16 cellular contexts compared by ENCODE assay signal in the genomic region with DNA sequence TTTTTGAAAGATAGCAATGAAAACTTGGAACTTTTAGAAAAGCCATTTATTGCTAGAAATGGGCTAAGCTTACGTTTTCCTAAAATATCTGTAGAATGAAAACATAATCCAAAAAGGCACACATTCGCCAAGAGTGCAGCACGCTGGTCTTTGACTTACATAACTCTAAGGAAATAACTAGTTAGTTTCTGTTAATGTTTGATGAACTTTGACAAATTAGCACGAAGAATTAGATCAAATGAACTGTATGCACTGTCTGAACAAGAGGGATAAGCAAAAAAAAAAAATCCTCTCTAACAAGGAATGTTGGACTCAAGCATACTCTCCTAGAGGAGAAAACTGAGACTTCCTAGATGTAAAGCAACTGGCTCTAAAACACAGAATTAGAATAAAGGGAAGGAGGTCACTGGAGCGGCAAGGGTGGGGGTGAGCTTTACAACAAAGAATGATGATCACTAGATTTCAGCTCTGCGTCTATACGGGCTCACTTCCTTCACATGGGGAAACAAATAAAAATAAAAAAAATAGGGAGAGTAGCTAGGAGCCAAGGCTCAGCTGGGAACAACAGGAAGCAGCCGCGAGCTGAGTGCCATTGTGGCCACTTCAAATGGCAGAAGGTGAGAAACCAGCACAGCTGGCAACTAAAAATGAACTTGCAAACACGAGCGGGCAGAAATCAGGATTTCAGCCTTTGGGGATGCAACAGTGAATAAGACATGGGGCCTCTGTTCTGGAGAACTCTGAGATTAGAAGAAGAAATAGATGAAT. TPM values are rescaled to one million over a fixed set of nuclear protein-coding genes. Genes with fewer than 3 reads are reported as not detected.
DNase-seq lines count a peak whose midpoint lies in the region; ATAC-seq and TF ChIP-seq lines count a peak whose summit lies in the region.
"Had no signal": no experiment of that assay in that cellular context is flagged by ENCODE, and none has a peak within 500 bp of the region (broad histone marks: within the 10 kb centered on the region; RNA-seq: fewer than 3 reads in every experiment).

No MANE protein-coding gene starts in this region.

- POLR2A ChIA-PET in T-cell (lab: Charles Lee), result interaction anchor here (0.5 to 1.0 kb wide), 3 partner anchors 44 to 104 kb away, joined by 3 to 4 read pairs (median 3); no protein-coding TSS in a partner anchor
- POLR2A ChIA-PET in CD8-positive, alpha-beta T cell (lab: Charles Lee), result interaction anchor here (0.8 to 1.5 kb wide), 3 partner anchors 9 to 94 kb away, joined by 3 to 6 read pairs (median 3); a partner anchor contains a TSS

- no peaks in the 10 kb centered on the region for H3K9me3 ChIP-seq in left lung
- H3K9me3 ChIP-seq in CD8-positive, alpha-beta T cell (ENCODE audit: low read length), result no peaks in the 10 kb centered on the region
- H3K9me3 ChIP-seq: esophagus muscularis mucosa, stomach had no signal

- H3K27me3 ChIP-seq in left lung, result no peaks in the 10 kb centered on the region
- H3K27me3 ChIP-seq in CD8-positive, alpha-beta T cell (ENCODE audit: insufficient read depth, low read length), result no peaks in the 10 kb centered on the region
- H3K27me3 ChIP-seq: esophagus muscularis mucosa, stomach had no signal

- H3K36me3 ChIP-seq in left lung, result no peaks in the 10 kb centered on the region
- no peaks in the 10 kb centered on the region for H3K36me3 ChIP-seq in CD8-positive, alpha-beta T cell (ENCODE audit: insufficient read depth, low read length)
- H3K36me3 ChIP-seq: esophagus muscularis mucosa, stomach had no signal

- H3K4me3 ChIP-seq in left lung, result no peak overlapping the region
- H3K4me3 ChIP-seq in CD8-positive, alpha-beta T cell (ENCODE audit: low read depth, low read length), result no peak overlapping the region
- H3K4me3 ChIP-seq: esophagus muscularis mucosa, stomach had no signal

- H3K36me3 Mint-ChIP-seq in T-cell (no peaks in the 10 kb centered on the region), osteocyte (ENCODE audit: unreplicated experiment) (no peaks in the 10 kb centered on the region)
- no peaks in the 10 kb centered on the region for H3K36me3 Mint-ChIP-seq in CD8-positive, alpha-beta T cell

- no peak for ATAC-seq in stimulated activated naive CD8-positive, alpha-beta T cell treated with anti-CD3 and anti-CD28 coated beads, Interleukin-15, amount 100 ng/mL, for 72 hours
- no peak for ATAC-seq in stimulated activated naive CD8-positive, alpha-beta T cell treated with anti-CD3 and anti-CD28 coated beads, Interleukin-15, Interleukin-2, amounts not matched to agents 100 U/mL and 50 U/mL, for 24 hours
- ATAC-seq in T-cell (replicated peaks in 1 of 4), result no peak
- ATAC-seq in left lung, result peak; percentile 81
- ATAC-seq in CD8-positive, alpha-beta T cell, result no peak
- ATAC-seq: right cardiac atrium had no signal

- DNase-seq in stimulated activated naive CD8-positive, alpha-beta T cell treated with anti-CD3 and anti-CD28 coated beads, Interleukin-15, amount 100 ng/mL, for 72 hours, result no peak
- no peak for DNase-seq in stimulated activated naive CD8-positive, alpha-beta T cell treated with anti-CD3 and anti-CD28 coated beads, Interleukin-15, Interleukin-2, amounts not matched to agents 100 U/mL and 50 U/mL, for 24 hours
- DNase-seq in T-cell (no peak), left lung (peak in 1 of 2 donors; percentile 43), GM19238 (ENCODE audit: insufficient read length, low spot score) (no peak), osteocyte (ENCODE audit: extremely low spot score, unreplicated experiment) (no peak), HPDE6-E6E7 (ENCODE audit: extremely low spot score) (no peak)
- DNase-seq in CD8-positive, alpha-beta T cell, result no peak
- DNase-seq: activated naive CD4-positive, alpha-beta T cell treated with anti-CD3 and anti-CD28 coated beads, Interleukin-2, amount 50 U/mL, for 16 hours; central memory CD4-positive, alpha-beta T cell; GF-D8; HFFc6; MV-4-11; right cardiac atrium; stomach had no signal

- TF ChIP-seq CTCF in left lung (IDR thresholded peaks at IDR 0.05) (no peak), osteocyte (IDR thresholded peaks at IDR 0.05) (no peak)
- no peak for TF ChIP-seq CTCF in CD8-positive, alpha-beta T cell (IDR thresholded peaks at IDR 0.05)

- intact Hi-C loops in left lung (cut with DNase I), result loop anchor here in 1 of 2 donors (10.0 kb wide), 1 partner anchor 208 kb away; no protein-coding TSS in a partner anchor
- intact Hi-C loops in CD8-positive, alpha-beta T cell (cut with DNase I, micrococcal nuclease), result loop anchor here in 1 of 2 experiments (5.0 kb wide), 2 partner anchors 50 to 530 kb away; a partner anchor contains a TSS

- H3K4me1 Mint-ChIP-seq in stimulated activated naive CD8-positive, alpha-beta T cell treated with anti-CD3 and anti-CD28 coated beads, Interleukin-15, amount 100 ng/mL, for 72 hours, result peaks cover 13% of the 10 kb centered on the region
- H3K4me1 Mint-ChIP-seq in T-cell (peaks cover 15 to 21% (median 20%) of the 10 kb centered on the region in 3 donors), osteocyte (ENCODE audit: unreplicated experiment) (peaks cover 5% of the 10 kb centered on the region)
- peaks cover 20% of the 10 kb centered on the region for H3K4me1 Mint-ChIP-seq in CD8-positive, alpha-beta T cell (ENCODE audit: low read depth)

- peak overlapping the region; percentile 1 to 52 for H3K4me3 Mint-ChIP-seq in stimulated activated naive CD8-positive, alpha-beta T cell treated with anti-CD3 and anti-CD28 coated beads, Interleukin-15, amount 100 ng/mL, for 72 hours
- H3K4me3 Mint-ChIP-seq in T-cell, result peak overlapping the region in 1 of 3 donors; percentile 39
- no peak overlapping the region for H3K4me3 Mint-ChIP-seq in CD8-positive, alpha-beta T cell
- H3K4me3 Mint-ChIP-seq in osteocyte (ENCODE audit: unreplicated experiment), result no peak overlapping the region
- H3K4me3 Mint-ChIP-seq: HFFc6 had no signal

- CTCF ChIA-PET in T-cell (lab: Charles Lee), result interaction anchor here (0.6 to 2.8 kb wide), 16 partner anchors 8 to 1667 kb away, joined by 3 to 15 read pairs (median 3); no protein-coding TSS in a partner anchor
- CTCF ChIA-PET in CD8-positive, alpha-beta T cell (lab: Charles Lee), result interaction anchor here (0.6 to 7.8 kb wide), 10 partner anchors 11 to 213 kb away, joined by 3 to 149 read pairs (median 42); a partner anchor contains a TSS

- peak overlapping the region in 1 of 2 donors; percentile 63 for H3K27ac Mint-ChIP-seq in stimulated activated naive CD8-positive, alpha-beta T cell treated with anti-CD3 and anti-CD28 coated beads, Interleukin-15, amount 100 ng/mL, for 72 hours
- peak overlapping the region; percentile 41 to 66 for H3K27ac Mint-ChIP-seq in T-cell
- H3K27ac Mint-ChIP-seq in CD8-positive, alpha-beta T cell, result no peak overlapping the region
- H3K27ac Mint-ChIP-seq in osteocyte (ENCODE audit: unreplicated experiment), result no peak overlapping the region
- H3K27ac Mint-ChIP-seq: HFFc6 had no signal

- no peaks in the 10 kb centered on the region for H3K27me3 Mint-ChIP-seq in stimulated activated naive CD8-positive, alpha-beta T cell treated with anti-CD3 and anti-CD28 coated beads, Interleukin-15, amount 100 ng/mL, for 72 hours
- H3K27me3 Mint-ChIP-seq in T-cell (peaks cover 0 to 2% of the 10 kb centered on the region in 2 donors), osteocyte (ENCODE audit: unreplicated experiment) (peaks cover 2% of the 10 kb centered on the region)
- H3K27me3 Mint-ChIP-seq in CD8-positive, alpha-beta T cell (ENCODE audit: low read depth), result no peaks in the 10 kb centered on the region

- no peak overlapping the region for H3K27ac ChIP-seq in left lung
- H3K27ac ChIP-seq in CD8-positive, alpha-beta T cell (ENCODE audit: low read depth, low read length), result no peak overlapping the region
- H3K27ac ChIP-seq: esophagus muscularis mucosa, stomach had no signal

- no peaks in the 10 kb centered on the region for H3K9me3 Mint-ChIP-seq in stimulated activated naive CD8-positive, alpha-beta T cell treated with anti-CD3 and anti-CD28 coated beads, Interleukin-15, amount 100 ng/mL, for 72 hours
- H3K9me3 Mint-ChIP-seq in T-cell (no peaks in the 10 kb centered on the region), osteocyte (ENCODE audit: unreplicated experiment) (no peaks in the 10 kb centered on the region)
- H3K9me3 Mint-ChIP-seq in CD8-positive, alpha-beta T cell, result no peaks in the 10 kb centered on the region
- H3K9me3 Mint-ChIP-seq: HFFc6 had no signal

- H3K4me1 ChIP-seq in left lung, result no peaks in the 10 kb centered on the region
- peaks cover 12% of the 10 kb centered on the region for H3K4me1 ChIP-seq in CD8-positive, alpha-beta T cell (ENCODE audit: insufficient read depth, low read length)
- H3K4me1 ChIP-seq: esophagus muscularis mucosa, stomach had no signal

RNA-seq across cellular contexts. Expression of a gene that starts 48.7 kb away (rescaled TPM):
- total RNA-seq in T-cell (100 to 1,000 TPM in 2 of 5 donors, 10 to 100 TPM in 3; 82.1 to 285 (median 90.8) TPM), left lung (100 to 1,000 TPM in 1 of 2 donors, 10 to 100 TPM in 1; 93.5 to 111 TPM), osteocyte (20.9 and 23.0 TPM in 2 replicates)
- total RNA-seq in CD8-positive, alpha-beta T cell, result 100 to 1,000 TPM; 286 to 313 TPM

Comparison
In these comparisons a context has a peak if more than half of its experiments do, and no peak if none do; other contexts are left out.
1. H3K27ac Mint-ChIP-seq: peak in T-cell (2 of 2); none in CD8-positive, alpha-beta T cell (single experiment) and osteocyte (single experiment).
2. H3K4me3 Mint-ChIP-seq: peak in stimulated activated naive CD8-positive, alpha-beta T cell treated with anti-CD3 and anti-CD28 coated beads, Interleukin-15, amount 100 ng/mL, for 72 hours (2 of 2); none in CD8-positive, alpha-beta T cell (single experiment) and osteocyte (single experiment).